13 cellular contexts compared by ENCODE assay signal in genomic region chr10:49298990-49299815, GRCh38. TPM values are rescaled to one million over a fixed set of nuclear protein-coding genes. Genes with fewer than 3 reads are reported as not detected.
DNase-seq lines count a peak whose midpoint lies in the region; ATAC-seq, FAIRE-seq and TF ChIP-seq lines count a peak whose summit lies in the region.
"Had no signal": no experiment of that assay in that cellular context is flagged by ENCODE, and none has a peak within 500 bp of the region (broad histone marks: within the 10 kb centered on the region; RNA-seq: fewer than 3 reads in every experiment).

A gene with protein sequence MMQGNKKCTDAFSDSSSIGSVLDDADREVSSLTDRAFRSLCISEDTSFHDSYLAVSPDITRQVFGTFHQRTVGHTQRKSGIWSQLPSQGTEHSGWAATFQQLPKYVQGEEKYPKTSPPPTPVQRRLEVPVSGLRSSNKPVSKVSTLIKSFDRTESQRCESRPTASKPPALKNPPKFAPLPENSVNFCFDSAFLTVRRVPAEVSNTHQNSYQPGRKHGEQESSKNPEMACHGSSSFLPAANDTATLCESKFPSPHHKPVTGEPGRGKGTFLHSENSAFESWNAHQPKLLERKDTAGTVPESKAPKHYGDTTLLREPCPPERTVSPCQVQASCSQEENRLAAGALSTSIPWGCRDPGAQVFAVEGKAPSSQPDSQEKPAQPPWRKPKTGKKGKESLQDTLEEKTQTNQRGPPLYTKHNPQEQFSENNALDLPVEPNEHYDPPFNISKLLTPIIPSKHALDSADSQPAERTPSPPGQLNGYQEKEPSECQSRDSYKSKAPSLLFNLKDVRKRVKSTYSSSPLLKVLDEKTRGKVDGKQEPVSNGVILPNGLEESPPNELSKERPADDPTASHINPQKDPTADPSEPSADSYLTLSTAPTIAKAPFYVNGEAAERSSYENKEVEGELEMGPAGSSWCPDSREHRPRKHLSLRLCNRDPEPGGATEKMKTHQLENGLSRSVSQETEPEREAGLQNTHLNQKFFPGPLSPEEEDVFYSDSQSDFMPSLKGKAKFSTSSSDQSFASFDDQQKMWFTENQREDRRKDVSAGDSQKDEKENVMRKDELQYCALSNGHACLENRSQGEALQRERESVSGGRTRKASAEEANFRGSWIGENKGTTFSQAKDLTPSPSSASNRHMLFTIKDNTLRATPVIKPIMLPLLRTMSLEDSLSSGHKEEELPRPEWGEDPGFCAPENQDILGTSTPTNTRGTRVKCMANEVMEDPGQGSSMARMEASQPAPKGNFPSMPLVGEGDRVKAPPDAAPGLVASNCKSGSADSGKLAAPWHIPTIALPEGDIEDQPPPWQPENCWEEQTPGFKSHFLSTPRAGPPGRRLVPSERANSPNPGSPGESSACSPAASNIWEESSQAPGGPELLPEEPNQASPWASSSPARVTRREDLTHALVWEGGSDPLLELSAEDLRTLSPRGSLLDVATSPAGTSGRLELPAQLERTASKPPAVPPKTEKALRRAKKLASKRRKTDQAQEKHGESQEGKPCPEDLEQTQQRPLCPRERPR (N-terminal part only) (plus strand): TSS chr10:49299170. CDS start chr10:49322546, 23,376 bp downstream.

- no peaks in the 10 kb centered on the region for H3F3A ChIP-seq in DOHH2 (ENCODE audit: control insufficient read depth, insufficient read depth)

- H3K27ac ChIP-seq in DOHH2 (ENCODE audit: low read depth, low read length): no peak within 1 kb of the TSS
- H3K27ac ChIP-seq: SJSA1 had no signal

- no peaks in the 10 kb centered on the region for H4K20me1 ChIP-seq in DOHH2 (ENCODE audit: control insufficient read depth, insufficient read depth, low read depth, low read length)

- peaks cover 19% of the 10 kb centered on the region for H3K4me1 ChIP-seq in DOHH2 (ENCODE audit: control insufficient read depth, low read length)
- H3K4me1 ChIP-seq: SJSA1 had no signal

- H3K4me2 ChIP-seq in DOHH2 (ENCODE audit: low read length): peak within 1 kb of the TSS; percentile 42

- intact Hi-C loops in cardiac septum (cut with DNase I): loop anchor here (1.0 to 5.0 kb wide), 3 partner anchors 16 to 72 kb away; no protein-coding TSS in a partner anchor

- DNase-seq in NCI-H526 (lab: John Stamatoyannopoulos, UW) (peak; percentile 39 to 57), cardiac septum (ENCODE audit: low spot score) (peak; percentile 73), retina (peak; percentile 54), GM12892 (ENCODE audit: insufficient read length) (no peak), HuH-7 (ENCODE audit: low spot score) (no peak), DMS153 (lab: John Stamatoyannopoulos, UW) (no peak)
- DNase-seq: activated T-cell treated with anti-CD3 and anti-CD28 coated beads, Interleukin-2, amount 50 U/mL, for 1 hour; amniotic stem cell; NCI-H226 had no signal

- no peaks in the 10 kb centered on the region for H3K36me3 ChIP-seq in DOHH2 (ENCODE audit: control insufficient read depth, low read length)
- H3K36me3 ChIP-seq: SJSA1 had no signal

- FAIRE-seq in GM12892 (lab: Jason Lieb, UNC): no peak

- no peaks in the 10 kb centered on the region for H3K9me2 ChIP-seq in DOHH2 (replicated peaks; ENCODE audit: control insufficient read depth, low read length)

- H3K4me3 ChIP-seq in DOHH2 (ENCODE audit: low read length): peak within 1 kb of the TSS; percentile 20; the same call in 1 of the 2 replicates
- H3K4me3 ChIP-seq: SJSA1 had no signal

- H3K9me3 ChIP-seq in DOHH2 (ENCODE audit: control insufficient read depth, insufficient read depth, low read length): no peaks in the 10 kb centered on the region
- H3K9me3 ChIP-seq: SJSA1 had no signal

- peaks cover under 1% of the 10 kb centered on the region; the same call in 1 of the 2 replicates for H3K27me3 ChIP-seq in DOHH2 (ENCODE audit: control insufficient read depth, low read length)
- H3K27me3 ChIP-seq: SJSA1 had no signal

- no peak for TF ChIP-seq CTCF in DOHH2 (IDR thresholded peaks at IDR 0.05; ENCODE audit: low read depth, low read length, poor library complexity, severe bottlenecking)

- TF ChIP-seq POLR2A in GM12892 (IDR thresholded peaks at IDR 0.05; ENCODE audit: low read depth, low read length): no peak

- no peak for ATAC-seq in HG02973 (IDR thresholded peaks at IDR 0.05; ENCODE audit: unreplicated experiment)

- H3K79me2 ChIP-seq in DOHH2 (ENCODE audit: control insufficient read depth, low read length): no peaks in the 10 kb centered on the region

RNA-seq across cellular contexts. Expression of the gene that starts here (rescaled TPM):
- total RNA-seq in cardiac septum: 163 TPM
- not detected for polyA plus RNA-seq in GM12892 (2012; ENCODE audit: missing spikeins)
- total RNA-seq: H4, SJSA1 had no signal

Comparison
In these comparisons a context has a peak if more than half of its experiments do, and no peak if none do; other contexts are left out.
1. DNase-seq: peak in NCI-H526 (2 of 2), cardiac septum (single experiment) and retina (single experiment); none in GM12892 (single experiment), HuH-7 (single experiment) and DMS153 (single experiment).